In the genomic region with DNA sequence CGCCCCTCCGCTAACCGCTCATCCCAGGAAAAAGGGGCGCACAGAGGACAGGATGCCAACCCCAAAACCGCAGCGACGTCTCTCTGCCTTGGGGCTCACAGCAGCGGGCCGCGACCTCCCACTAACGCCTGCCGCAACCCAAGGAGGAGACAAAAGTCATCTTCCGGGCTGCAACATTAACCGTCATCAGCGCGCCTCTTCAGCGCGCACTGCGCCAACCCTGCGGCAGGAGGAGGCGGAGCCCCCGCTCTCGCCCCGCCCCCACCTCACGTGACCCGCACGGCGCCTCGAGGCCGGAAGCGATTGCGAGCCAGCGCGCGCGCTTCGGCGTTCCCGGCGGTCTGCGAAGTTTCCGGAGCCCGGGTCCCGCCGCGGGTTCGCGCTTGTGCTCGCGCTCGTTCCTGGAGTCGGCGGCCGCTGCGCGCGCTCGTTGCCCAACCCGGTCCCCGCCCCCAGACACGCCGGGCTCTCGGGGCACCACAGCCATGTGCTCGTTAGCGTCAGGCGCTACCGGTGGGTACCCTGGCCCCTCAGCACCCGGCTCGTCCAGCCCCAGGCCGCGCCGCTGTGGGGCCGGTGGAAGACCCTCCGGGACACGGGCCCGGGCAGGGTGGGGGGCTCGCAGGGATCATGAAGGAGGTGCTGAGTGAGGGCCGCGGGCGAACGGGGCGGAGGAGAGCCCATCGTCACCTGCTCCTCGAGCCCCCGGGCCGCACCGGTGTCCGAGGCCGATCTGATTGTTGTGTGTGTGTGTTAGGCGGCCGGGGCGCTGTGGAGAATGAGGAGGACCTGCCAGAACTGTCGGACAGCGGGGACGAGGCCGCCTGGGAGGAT, we compare ENCODE assay signal across 8 cellular contexts. TPM values are rescaled to one million over a fixed set of nuclear protein-coding genes. Genes with fewer than 3 reads are reported as not detected.
A peak's percentile ranks its signal among the peaks of the same experiment; 100 is the strongest.
DNase-seq lines count a peak whose midpoint lies in the region; ATAC-seq and TF ChIP-seq lines count a peak whose summit lies in the region.

A gene (plus strand): TSS at position 455 of the 834 bp plus-strand sequence. CDS start 31 bp downstream, at position 486.

- DNase-seq in NCI-H2081 treated with DMSO at 0.1 percent for 48 hours (lab: John Stamatoyannopoulos, UW) (peak; percentile 71), T1000 (lab: John Stamatoyannopoulos, UW) (peak; percentile 85), astrocyte of the hippocampus (ENCODE audit: low read depth, low spot score) (peak; percentile 99), hepatocyte (ENCODE audit: low spot score) (peak; percentile 98), retina (peak; percentile 99)

- ATAC-seq in GM18520 (IDR thresholded peaks at IDR 0.05; ENCODE audit: unreplicated experiment): peak; percentile 81
- peak; percentile 75 for ATAC-seq in HG03060 (IDR thresholded peaks at IDR 0.05; ENCODE audit: low read depth, unreplicated experiment)

- H4K20me1 ChIP-seq in hepatocyte (ENCODE audit: insufficient read depth, poor library complexity, severe bottlenecking): no peaks in the 10 kb centered on the region

- H3K4me2 ChIP-seq in hepatocyte: peak within 1 kb of the TSS; percentile 95

- WGBS in hepatocyte (ENCODE audit: low lambda C conversion rate, missing lambda C conversion rate): 1% methylated on average over 81 of the region's 96 CpGs

- H3K36me3 ChIP-seq in hepatocyte (replicated peaks; ENCODE audit: insufficient read depth, low read depth): no peaks in the 10 kb centered on the region

- peaks cover 8% of the 10 kb centered on the region for H3K4me1 ChIP-seq in hepatocyte (ENCODE audit: insufficient read depth)

- TF ChIP-seq CTCF in 22Rv1 (IDR thresholded peaks at IDR 0.05): peak; percentile 5
- peak; percentile 100 for TF ChIP-seq CTCF in hepatocyte (IDR thresholded peaks at IDR 0.05; ENCODE audit: poor library complexity)

- no peaks in the 10 kb centered on the region for H3K27me3 ChIP-seq in hepatocyte

- H3K9me2 ChIP-seq in hepatocyte (replicated peaks; ENCODE audit: insufficient read depth): no peaks in the 10 kb centered on the region

- H3K9me3 ChIP-seq in hepatocyte (ENCODE audit: low read depth): no peaks in the 10 kb centered on the region

- peaks cover 10% of the 10 kb centered on the region for H3K79me2 ChIP-seq in hepatocyte

- H3K27ac ChIP-seq in 22Rv1: peak within 1 kb of the TSS; percentile 71
- peak within 1 kb of the TSS; percentile 88 for H3K27ac ChIP-seq in hepatocyte

- H3K4me3 ChIP-seq in hepatocyte: peak within 1 kb of the TSS; percentile 63

- peak within 1 kb of the TSS; percentile 88 for H2AFZ ChIP-seq in hepatocyte

RNA-seq across cellular contexts. Expression of the gene that starts here (rescaled TPM):
- total RNA-seq in hepatocyte: 14.1 and 18.8 TPM in 2 replicates
- 9.5 and 12.9 TPM in 2 replicates for polyA plus RNA-seq in hepatocyte

Comparison
In these comparisons a context has a peak if more than half of its experiments do, and no peak if none do; other contexts are left out.
1. Peak in every context shown above with its lines: DNase-seq, ATAC-seq, H3K4me3 ChIP-seq and H3K27ac ChIP-seq.